Comparison of ENCODE assay signal across 15 cellular contexts in the genomic region with DNA sequence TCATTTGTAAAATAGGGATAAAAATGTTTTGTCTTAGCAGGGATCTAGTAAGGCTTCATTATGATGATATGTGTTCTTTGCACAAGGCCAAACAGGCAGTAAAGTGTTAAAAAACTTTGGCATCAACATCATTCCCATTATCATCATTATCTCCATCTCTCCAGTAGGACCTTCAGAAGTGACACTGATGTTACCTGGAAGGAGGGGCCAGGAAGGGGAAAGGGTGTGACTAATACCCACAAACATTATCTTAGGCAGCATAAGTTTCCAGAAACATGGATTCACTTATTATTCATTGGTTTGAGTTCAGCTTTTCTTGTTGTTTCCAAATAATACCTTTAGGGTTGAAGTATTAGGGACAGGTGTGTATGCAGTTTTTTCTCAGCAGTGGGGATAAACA.
A peak's percentile ranks its signal among the peaks of the same experiment; 100 is the strongest.
DNase-seq lines count a peak whose midpoint lies in the region; ATAC-seq, FAIRE-seq and TF ChIP-seq lines count a peak whose summit lies in the region.
"Had no signal": no experiment of that assay in that cellular context is flagged by ENCODE, and none has a peak within 500 bp of the region (broad histone marks: within the 10 kb centered on the region; RNA-seq: fewer than 3 reads in every experiment).

No MANE protein-coding gene starts in this region.

- FAIRE-seq in H54 (lab: Jason Lieb, UNC) = peak; percentile 85
- FAIRE-seq in endothelial cell of umbilical vein (lab: Jason Lieb, UNC) = peak; percentile 53
- FAIRE-seq: A549, G401.6, GM12891, GM19239 had no signal

- peaks cover 5% of the 10 kb centered on the region for H3K4me1 ChIP-seq in endothelial cell of umbilical vein (ENCODE audit: control insufficient read depth, extremely low read depth, insufficient read depth, low read length)

- H3K9me1 ChIP-seq in endothelial cell of umbilical vein (replicated peaks; ENCODE audit: control insufficient read depth, extremely low read depth, insufficient read depth, low read length) = no peaks in the 10 kb centered on the region

- H3K4me3 ChIP-seq in endothelial cell of umbilical vein (replicated peaks in 1 of 3; ENCODE audit: insufficient read depth in 1 of 3, low read depth in 1 of 3, low read length in 3 of 3) = no peak overlapping the region
- H3K4me3 ChIP-seq: A549 had no signal

- intact Hi-C loops in endothelial cell of umbilical vein (cut with micrococcal nuclease) = no loop called here

- no peak overlapping the region for H2AFZ ChIP-seq in endothelial cell of umbilical vein (ENCODE audit: low read depth, low read length)

- H3K9ac ChIP-seq in endothelial cell of umbilical vein (replicated peaks; ENCODE audit: extremely low read depth, insufficient read depth, low read length) = no peak overlapping the region

- CTCF ChIA-PET in endothelial cell of umbilical vein (lab: Charles Lee) = interaction anchor here (2.2 kb wide), 1 partner anchor 25 kb away, joined by 8 read pairs; no protein-coding TSS in a partner anchor

- DNase-seq in H54 (ENCODE audit: insufficient read length, low spot score) (no peak), M059J (ENCODE audit: low read depth) (peak; percentile 11), endothelial cell of umbilical vein (ENCODE audit: low read depth, low spot score) (no peak), kidney tubule cell (ENCODE audit: low spot score) (peak; percentile 44), islet precursor cell (no peak), activated T-cell treated with anti-CD3 and anti-CD28 coated beads for 4 hours (no peak)
- DNase-seq: BE2C; CD4-positive, alpha-beta memory T cell; DMS79 had no signal

- no peaks in the 10 kb centered on the region for H3K79me2 ChIP-seq in endothelial cell of umbilical vein (ENCODE audit: control insufficient read depth, insufficient read depth, low read length)

- no peaks in the 10 kb centered on the region for H4K20me1 ChIP-seq in endothelial cell of umbilical vein (replicated peaks; ENCODE audit: control insufficient read depth, extremely low read depth, insufficient read depth, low read length)

- H3K9me3 ChIP-seq in endothelial cell of umbilical vein (replicated peaks; ENCODE audit: control insufficient read depth, insufficient read depth, low read length) = no peaks in the 10 kb centered on the region
- H3K9me3 ChIP-seq: A549, BE2C had no signal

- no peak overlapping the region for H3K4me2 ChIP-seq in endothelial cell of umbilical vein (ENCODE audit: insufficient read depth, low read length)
- H3K4me2 ChIP-seq: A549 had no signal

- no peaks in the 10 kb centered on the region for H3K27me3 ChIP-seq in endothelial cell of umbilical vein (ENCODE audit: control insufficient read depth in 2 of 2, insufficient read depth in 2 of 2, low read length in 2 of 2)
- H3K27me3 ChIP-seq: BE2C had no signal

- no TSS peak for BruUV-seq in endothelial cell of umbilical vein (replicated peaks; lab: Mats Ljungman, UMichigan)

- dilution Hi-C loops in endothelial cell of umbilical vein (cut with MboI; ENCODE audit: extremely low pct_ligation_motif_present, low sequenced_read_pairs) = no loop called here

- POLR2A ChIA-PET in endothelial cell of umbilical vein (lab: Charles Lee) = no interaction called here

- no peak for TF ChIP-seq CTCF in endothelial cell of umbilical vein (IDR thresholded peaks at IDR 0.05; ENCODE audit: extremely low read depth in 1 of 2, insufficient read depth in 1 of 2, low read depth in 1 of 2, low read length in 2 of 2)

- TF ChIP-seq POLR2A in H54 (IDR thresholded peaks at IDR 0.05; ENCODE audit: low read depth, low read length) (no peak), endothelial cell of umbilical vein (IDR thresholded peaks at IDR 0.05; ENCODE audit: low read depth, low read length) (no peak)

- no peak overlapping the region for H3K27ac ChIP-seq in endothelial cell of umbilical vein (ENCODE audit: insufficient read depth, low read depth, low read length)
- H3K27ac ChIP-seq: A549, C4-2B had no signal

- H3K36me3 ChIP-seq in endothelial cell of umbilical vein (ENCODE audit: control insufficient read depth in 2 of 2, extremely low read depth in 1 of 2, insufficient read depth in 2 of 2, low read length in 2 of 2) = no peaks in the 10 kb centered on the region
- H3K36me3 ChIP-seq: BE2C had no signal

- ATAC-seq in GM21529 (IDR thresholded peaks at IDR 0.05; ENCODE audit: unreplicated experiment) = no peak
- ATAC-seq: A549 had no signal

TF ChIP-seq in endothelial cell of umbilical vein, 7 proteins besides CTCF, POLR2A, EP300 and RAD21:
- TF ChIP-seq EZH2 (IDR thresholded peaks at IDR 0.05; ENCODE audit: borderline replicate concordance, low read depth, low read length, severe bottlenecking) (no peak), FOS (IDR thresholded peaks at IDR 0.05; ENCODE audit: borderline replicate concordance, insufficient read depth, low read length) (no peak), GATA2 (IDR thresholded peaks at IDR 0.05; ENCODE audit: insufficient read depth, insufficient read length, low read depth, low read length) (peak; percentile 71), JUN (IDR thresholded peaks at IDR 0.05; ENCODE audit: borderline replicate concordance, insufficient read depth, insufficient read length, low read depth) (no peak), POLR2AphosphoS5 (IDR thresholded peaks at IDR 0.05; ENCODE audit: insufficient read depth, low read depth, low read length) (no peak), MYC (IDR thresholded peaks at IDR 0.05; ENCODE audit: low read depth, low read length) (no peak)
- TF ChIP-seq, protein P1, sequence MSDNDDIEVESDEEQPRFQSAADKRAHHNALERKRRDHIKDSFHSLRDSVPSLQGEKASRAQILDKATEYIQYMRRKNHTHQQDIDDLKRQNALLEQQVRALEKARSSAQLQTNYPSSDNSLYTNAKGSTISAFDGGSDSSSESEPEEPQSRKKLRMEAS (IDR thresholded peaks at IDR 0.05; ENCODE audit: insufficient read depth, insufficient read length) = no peak

Comparison
In these comparisons a context has a peak if more than half of its experiments do, and no peak if none do; other contexts are left out.
1. DNase-seq: peak in M059J (single experiment) and kidney tubule cell (single experiment); none in H54 (single experiment), endothelial cell of umbilical vein (single experiment), islet precursor cell (single experiment) and activated T-cell treated with anti-CD3 and anti-CD28 coated beads for 4 hours (single experiment).